15 cellular contexts compared by ENCODE assay signal in the genomic region with DNA sequence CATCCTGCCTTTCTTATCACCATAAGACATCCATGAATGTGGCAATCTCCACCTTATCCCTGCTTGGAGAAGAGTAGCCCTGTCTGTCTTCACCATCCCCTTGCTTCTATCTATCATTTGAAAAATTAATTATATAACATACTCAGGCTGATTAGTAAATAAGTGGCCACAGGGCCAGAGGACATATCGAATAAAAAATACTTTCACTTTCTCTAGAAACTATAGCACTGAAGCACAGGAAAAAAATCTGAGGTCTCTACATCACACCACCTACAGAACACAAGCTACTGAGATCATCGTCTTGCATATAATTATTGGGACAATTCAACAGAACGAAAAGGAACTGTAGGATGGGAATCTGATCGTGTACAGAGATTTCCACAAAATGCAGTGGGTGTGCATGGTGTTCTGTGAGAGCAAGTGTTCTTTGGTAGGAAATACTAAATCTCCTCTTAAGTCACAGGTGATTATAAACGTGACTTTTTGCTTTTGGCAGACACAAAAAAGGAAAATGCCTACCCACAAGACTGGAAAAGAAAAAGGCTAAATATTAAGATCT.
DNase-seq lines count a peak whose midpoint lies in the region; ATAC-seq and TF ChIP-seq lines count a peak whose summit lies in the region.
"Had no signal": no experiment of that assay in that cellular context is flagged by ENCODE, and none has a peak within 500 bp of the region (broad histone marks: within the 10 kb centered on the region; RNA-seq: fewer than 3 reads in every experiment).

No MANE protein-coding gene starts in this region.

- no peaks in the 10 kb centered on the region for H3K9me2 ChIP-seq in SK-N-SH

- no peak for TF ChIP-seq RAD21 in SK-N-SH (IDR thresholded peaks at IDR 0.05; ENCODE audit: low read length)

- H3F3A ChIP-seq in SK-N-SH (replicated peaks; ENCODE audit: insufficient read depth), result no peaks in the 10 kb centered on the region

- POLR2A ChIA-PET in SK-N-SH (lab: Yijun Ruan, JAX), result no interaction called here

- H4K20me1 ChIP-seq in SK-N-SH (ENCODE audit: insufficient read depth), result no peaks in the 10 kb centered on the region

- ATAC-seq in SK-N-SH treated with all-trans-retinoic acid at 6 μM for 48 hours (no peak), GM18498 (IDR thresholded peaks at IDR 0.05; ENCODE audit: unreplicated experiment) (no peak), GM19351 (IDR thresholded peaks at IDR 0.05; ENCODE audit: unreplicated experiment) (no peak)

- CTCF ChIA-PET in SK-N-SH (lab: Yijun Ruan, JAX), result interaction anchor here (0.6 kb wide), 1 partner anchor 150 kb away, joined by 3 read pairs; no protein-coding TSS in a partner anchor

- no peak for TF ChIP-seq EP300 in SK-N-SH (IDR thresholded peaks at IDR 0.05; ENCODE audit: borderline replicate concordance in 1 of 2, low read depth in 1 of 2, low read length in 1 of 2)

- no peaks in the 10 kb centered on the region for H3K36me3 ChIP-seq in SK-N-SH (replicated peaks in 1 of 2; ENCODE audit: control insufficient read depth in 1 of 2, insufficient read depth in 2 of 2, low read length in 1 of 2)
- no peaks in the 10 kb centered on the region for H3K36me3 ChIP-seq in left ventricle myocardium inferior

- H3K27ac ChIP-seq in SK-N-SH (ENCODE audit: low read depth in 2 of 2, low read length in 1 of 2) (no peak overlapping the region), temporal lobe (ENCODE audit: low read depth, low read length) (peak overlapping the region; percentile 21), left ventricle myocardium inferior (replicated peaks) (no peak overlapping the region)

- DNase-seq in SK-N-SH, result no peak
- DNase-seq in SW480 (ENCODE audit: low spot score), result peak; percentile 6
- peak; percentile 5 for DNase-seq in inferior parietal cortex (ENCODE audit: extremely low spot score)
- DNase-seq in left ventricle myocardium inferior, result no peak
- DNase-seq: 8988T; C1 segment of cervical spinal cord; Calu3; CD4-positive, alpha-beta T cell; DMS 273 treated with DMSO at 0.1 percent for 48 hours; HCEC 1CT; HFFc6 had no signal

- H3K4me3 ChIP-seq in SK-N-SH (ENCODE audit: low read depth in 2 of 2, low read length in 1 of 2), result peak overlapping the region in 1 of 2 experiments; percentile 35; a peak in 1 of 4 replicates
- no peak overlapping the region for H3K4me3 ChIP-seq in left ventricle myocardium inferior

- TF ChIP-seq CTCF in SK-N-SH (IDR thresholded peaks at IDR 0.05) (no peak), left ventricle myocardium inferior (IDR thresholded peaks at IDR 0.05; ENCODE audit: borderline replicate concordance) (no peak)

- H3K9me3 ChIP-seq in SK-N-SH (no peaks in the 10 kb centered on the region), left ventricle myocardium inferior (replicated peaks) (peaks cover 7% of the 10 kb centered on the region)

- no peak overlapping the region for H2AFZ ChIP-seq in SK-N-SH (ENCODE audit: low read depth)

- intact Hi-C loops in left ventricle myocardium inferior (cut with micrococcal nuclease), result no loop called here

- no peaks in the 10 kb centered on the region for H3K27me3 ChIP-seq in SK-N-SH (ENCODE audit: insufficient read depth)
- H3K27me3 ChIP-seq in left ventricle myocardium inferior (ENCODE audit: low read depth), result peaks cover 19% of the 10 kb centered on the region

- peak overlapping the region; percentile 50 for H3K4me2 ChIP-seq in SK-N-SH

- 0% methylated on average over 5 of the region's 5 CpGs for WGBS in SK-N-SH (ENCODE audit: low lambda C conversion rate)

- no peaks in the 10 kb centered on the region for H3K79me2 ChIP-seq in SK-N-SH (ENCODE audit: insufficient read depth)

- H3K4me1 ChIP-seq in SK-N-SH (ENCODE audit: control insufficient read depth in 1 of 2, insufficient read depth in 2 of 2, low read depth in 1 of 2, low read length in 1 of 2) (no peaks in the 10 kb centered on the region), left ventricle myocardium inferior (no peaks in the 10 kb centered on the region)

- no peak overlapping the region for H3K9ac ChIP-seq in SK-N-SH

TF ChIP-seq in SK-N-SH, 30 proteins besides CTCF, POLR2A, EP300 and RAD21:
- no peak for TF ChIP-seq SIN3A (IDR thresholded peaks at IDR 0.05; ENCODE audit: borderline replicate concordance, low read depth, low read length)
- TF ChIP-seq, protein P1, sequence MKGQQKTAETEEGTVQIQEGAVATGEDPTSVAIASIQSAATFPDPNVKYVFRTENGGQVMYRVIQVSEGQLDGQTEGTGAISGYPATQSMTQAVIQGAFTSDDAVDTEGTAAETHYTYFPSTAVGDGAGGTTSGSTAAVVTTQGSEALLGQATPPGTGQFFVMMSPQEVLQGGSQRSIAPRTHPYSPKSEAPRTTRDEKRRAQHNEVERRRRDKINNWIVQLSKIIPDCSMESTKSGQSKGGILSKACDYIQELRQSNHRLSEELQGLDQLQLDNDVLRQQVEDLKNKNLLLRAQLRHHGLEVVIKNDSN (IDR thresholded peaks at IDR 0.05; ENCODE audit: borderline replicate concordance, low read depth), result no peak

TF ChIP-seq in SK-N-SH treated with all-trans-retinoic acid at 6 μM for 48 hours, 23 proteins besides CTCF, POLR2A, EP300 and RAD21:
- TF ChIP-seq, protein P2, sequence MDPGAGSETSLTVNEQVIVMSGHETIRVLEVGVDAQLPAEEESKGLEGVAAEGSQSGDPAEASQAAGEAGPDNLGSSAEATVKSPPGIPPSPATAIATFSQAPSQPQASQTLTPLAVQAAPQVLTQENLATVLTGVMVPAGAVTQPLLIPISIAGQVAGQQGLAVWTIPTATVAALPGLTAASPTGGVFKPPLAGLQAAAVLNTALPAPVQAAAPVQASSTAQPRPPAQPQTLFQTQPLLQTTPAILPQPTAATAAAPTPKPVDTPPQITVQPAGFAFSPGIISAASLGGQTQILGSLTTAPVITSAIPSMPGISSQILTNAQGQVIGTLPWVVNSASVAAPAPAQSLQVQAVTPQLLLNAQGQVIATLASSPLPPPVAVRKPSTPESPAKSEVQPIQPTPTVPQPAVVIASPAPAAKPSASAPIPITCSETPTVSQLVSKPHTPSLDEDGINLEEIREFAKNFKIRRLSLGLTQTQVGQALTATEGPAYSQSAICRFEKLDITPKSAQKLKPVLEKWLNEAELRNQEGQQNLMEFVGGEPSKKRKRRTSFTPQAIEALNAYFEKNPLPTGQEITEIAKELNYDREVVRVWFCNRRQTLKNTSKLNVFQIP (CRISPR knock-in tag; IDR thresholded peaks at IDR 0.05; ENCODE audit: borderline replicate concordance, low read depth), result no peak
- TF ChIP-seq ESRRG (CRISPR knock-in tag; IDR thresholded peaks at IDR 0.05) (no peak), ISL1 (CRISPR knock-in tag; IDR thresholded peaks at IDR 0.05) (no peak), RARB (CRISPR knock-in tag; IDR thresholded peaks at IDR 0.05) (no peak), ZNF8 (CRISPR knock-in tag; IDR thresholded peaks at IDR 0.05) (no peak), BACH2 (CRISPR knock-in tag; IDR thresholded peaks at IDR 0.05; ENCODE audit: borderline replicate concordance) (no peak)

Comparison
In these comparisons a context has a peak if more than half of its experiments do, and no peak if none do; other contexts are left out.
1. DNase-seq: peak in SW480 (single experiment) and inferior parietal cortex (single experiment); none in SK-N-SH (single experiment) and left ventricle myocardium inferior (single experiment).